ENCODE assay signal across 13 cellular contexts in genomic region chr13:20264271-20265018, GRCh38. TPM values are rescaled to one million over a fixed set of nuclear protein-coding genes. Genes with fewer than 3 reads are reported as not detected.
A peak's percentile ranks its signal among the peaks of the same experiment; 100 is the strongest.
DNase-seq lines count a peak whose midpoint lies in the region; ATAC-seq and TF ChIP-seq lines count a peak whose summit lies in the region.
"Had no signal": no experiment of that assay in that cellular context is flagged by ENCODE, and none has a peak within 500 bp of the region (broad histone marks: within the 10 kb centered on the region; RNA-seq: fewer than 3 reads in every experiment).

No MANE protein-coding gene starts in this region.

- ATAC-seq in GM18505 (IDR thresholded peaks at IDR 0.05; ENCODE audit: unreplicated experiment) = peak; percentile 98
- peak; percentile 93 for ATAC-seq in GM19395 (IDR thresholded peaks at IDR 0.05; ENCODE audit: unreplicated experiment)
- ATAC-seq in HG02870 (IDR thresholded peaks at IDR 0.05; ENCODE audit: unreplicated experiment) = peak; percentile 91
- peak; percentile 96 for ATAC-seq in HG03565 (IDR thresholded peaks at IDR 0.05; ENCODE audit: unreplicated experiment)
- ATAC-seq in foreskin keratinocyte = no peak
- ATAC-seq: upper lobe of right lung had no signal

- H3K27me3 ChIP-seq in foreskin keratinocyte = no peaks in the 10 kb centered on the region
- H3K27me3 ChIP-seq: upper lobe of right lung had no signal

- no peak overlapping the region for H3K27ac ChIP-seq in foreskin keratinocyte
- H3K27ac ChIP-seq: neutrophil, upper lobe of right lung had no signal

- no peak for TF ChIP-seq POLR2A in GM18505 (IDR thresholded peaks at IDR 0.05; ENCODE audit: borderline replicate concordance, extremely low read depth, insufficient read depth, insufficient read length)

- H3K4me1 ChIP-seq in foreskin keratinocyte = peaks cover 8% of the 10 kb centered on the region
- H3K4me1 ChIP-seq: upper lobe of right lung had no signal

- no peak for TF ChIP-seq CTCF in foreskin keratinocyte (conservative IDR thresholded peaks at IDR 0.05)

- DNase-seq in superior temporal gyrus (ENCODE audit: extremely low spot score) (no peak), NCI-H524 (lab: John Stamatoyannopoulos, UW) (no peak), SHP77 treated with DMSO at 0.1 percent for 48 hours (lab: John Stamatoyannopoulos, UW) (no peak), foreskin keratinocyte (no peak)
- DNase-seq: KBM-7, NCI-H524 treated with DMSO at 0.1 percent for 48 hours, T-cell, upper lobe of right lung had no signal

RNA-seq across cellular contexts. Expression of gene GJB6, which starts 32.3 kb away (rescaled TPM):
- 8.7 and 19.0 TPM in 2 replicates for total RNA-seq in foreskin keratinocyte
- polyA plus RNA-seq in foreskin keratinocyte = 6.2 and 12.4 TPM in 2 replicates
- total RNA-seq: upper lobe of right lung had no signal
